ENCODE assay signal across 19 cellular contexts in genomic region chr20:23157741-23158140, GRCh38.
DNase-seq lines count a peak whose midpoint lies in the region; ATAC-seq and TF ChIP-seq lines count a peak whose summit lies in the region.
"Had no signal": no experiment of that assay in that cellular context is flagged by ENCODE, and none has a peak within 500 bp of the region (broad histone marks: within the 10 kb centered on the region; RNA-seq: fewer than 3 reads in every experiment).

No MANE protein-coding gene starts in this region.

- no peak overlapping the region for H3K4me3 ChIP-seq in Karpas-422 (ENCODE audit: low read length)
- H3K4me3 ChIP-seq in neutrophil (ENCODE audit: low read depth in 1 of 2, low read length in 1 of 2), result no peak overlapping the region
- H3K4me3 ChIP-seq: SJCRH30, vagina had no signal

- TF ChIP-seq CTCF in CD14-positive monocyte (IDR thresholded peaks at IDR 0.05) (no peak), neutrophil (IDR thresholded peaks at IDR 0.05) (no peak), Calu3 (IDR thresholded peaks at IDR 0.05; ENCODE audit: unreplicated experiment) (no peak)

- no peaks in the 10 kb centered on the region for H4K20me1 ChIP-seq in Karpas-422 (ENCODE audit: insufficient read depth, low read depth, low read length)

- H3K27ac ChIP-seq in Karpas-422 (ENCODE audit: low read length), result peak overlapping the region; percentile 76; the same call in 1 of the 2 replicates
- H3K27ac ChIP-seq in neutrophil, result peak overlapping the region; percentile 95
- H3K27ac ChIP-seq: SJCRH30 had no signal

- BruUV-seq in Calu3 (replicated peaks; lab: Mats Ljungman, UMichigan), result no TSS peak

- no peaks in the 10 kb centered on the region for H3K79me2 ChIP-seq in Karpas-422 (ENCODE audit: low read length)

- H3K4me1 Mint-ChIP-seq in CD14-positive monocyte (peaks cover 98% of the 10 kb centered on the region), Calu3 (ENCODE audit: low read depth, unreplicated experiment) (peaks cover 18% of the 10 kb centered on the region)

- H3K4me1 ChIP-seq in Karpas-422 (ENCODE audit: low read length) (peaks cover 61% of the 10 kb centered on the region), neutrophil (ENCODE audit: control insufficient read depth in 1 of 2, insufficient read depth in 1 of 2, low read depth in 1 of 2, low read length in 1 of 2) (peaks cover 86 to 90% of the 10 kb centered on the region in 2 experiments)

- no peaks in the 10 kb centered on the region for H3K27me3 ChIP-seq in Karpas-422 (ENCODE audit: low read length)
- no peaks in the 10 kb centered on the region for H3K27me3 ChIP-seq in neutrophil
- H3K27me3 ChIP-seq: SJCRH30, vagina had no signal

- peak overlapping the region; percentile 8 for H3K4me2 ChIP-seq in Karpas-422 (ENCODE audit: low read depth, low read length, poor library complexity, severe bottlenecking)

- intact Hi-C loops in CD14-positive monocyte (cut with micrococcal nuclease), result loop anchor here (2.0 to 10.0 kb wide), 7 partner anchors 15 to 207 kb away; partner anchors contain the start of genes CD93 (in 1 of the 2) and GZF1 (in 1 of the 2)
- intact Hi-C loops in Calu3 (cut with micrococcal nuclease; ENCODE audit: unreplicated experiment), result no loop called here

- no peak for DNase-seq in CD14-positive monocyte (ENCODE audit: low spot score)
- DNase-seq in Karpas-422, result no peak
- DNase-seq in ecto neural progenitor cell (ENCODE audit: low spot score), result peak; percentile 32
- no peak for DNase-seq in Calu3
- no peak for DNase-seq in KG1 (lab: John Stamatoyannopoulos, UW)
- DNase-seq: activated CD4-positive, alpha-beta T cell treated with anti-CD3 and anti-CD28 coated beads for 36 hours; activated naive CD4-positive, alpha-beta T cell treated with anti-CD3 and anti-CD28 coated beads, Interleukin-2, amount 50 U/mL, for 16 hours; activated T-cell treated with anti-CD3 and anti-CD28 coated beads, Interleukin-2, amount 50 U/mL, for 24 hours; dermis blood vessel endothelial cell; NCI-H2081; NCI-H510A; nephron progenitor cell; SJCRH30; stimulated activated naive CD8-positive, alpha-beta T cell treated with anti-CD3 and anti-CD28 coated beads, Interleukin-15, amount 100 ng/mL, for 72 hours had no signal

- CTCF ChIA-PET in Calu3 (lab: Charles Lee), result no interaction called here

- H3K9ac ChIP-seq in Karpas-422 (ENCODE audit: low read length), result 0 out of 2 replicates have a peak overlapping the region, but pooled peaks have one; percentile 28

- H3K27me3 Mint-ChIP-seq in CD14-positive monocyte (ENCODE audit: low read depth in 3 of 3), result peaks cover 0 to 1% (median 0%) of the 10 kb centered on the region in 3 donors
- H3K27me3 Mint-ChIP-seq in Calu3 (ENCODE audit: unreplicated experiment), result no peaks in the 10 kb centered on the region
- H3K27me3 Mint-ChIP-seq: activated CD4-positive, alpha-beta T cell treated with anti-CD3 and anti-CD28 coated beads for 36 hours; activated T-cell treated with anti-CD3 and anti-CD28 coated beads, Interleukin-2, amount 50 U/mL, for 24 hours had no signal

- H3K9me3 Mint-ChIP-seq in CD14-positive monocyte (peaks cover 0 to 5% (median 2%) of the 10 kb centered on the region in 7 donors), Calu3 (ENCODE audit: low read depth, unreplicated experiment) (no peaks in the 10 kb centered on the region)
- H3K9me3 Mint-ChIP-seq: activated T-cell treated with anti-CD3 and anti-CD28 coated beads, Interleukin-2, amount 50 U/mL, for 24 hours; brain; nephron progenitor cell; stimulated activated naive CD8-positive, alpha-beta T cell treated with anti-CD3 and anti-CD28 coated beads, Interleukin-15, amount 100 ng/mL, for 72 hours had no signal

- no peak overlapping the region for H2AFZ ChIP-seq in Karpas-422 (ENCODE audit: low read length)

- H3K9me2 ChIP-seq in Karpas-422 (replicated peaks; ENCODE audit: insufficient read depth, low read length), result no peaks in the 10 kb centered on the region

- ATAC-seq in GM18498 (IDR thresholded peaks at IDR 0.05; ENCODE audit: unreplicated experiment) (no peak), GM19351 (IDR thresholded peaks at IDR 0.05; ENCODE audit: unreplicated experiment) (no peak)
- ATAC-seq: activated CD4-positive, alpha-beta T cell treated with anti-CD3 and anti-CD28 coated beads for 36 hours; stimulated activated naive CD8-positive, alpha-beta T cell treated with anti-CD3 and anti-CD28 coated beads, Interleukin-15, amount 100 ng/mL, for 72 hours had no signal

- no peaks in the 10 kb centered on the region for H3K36me3 ChIP-seq in Karpas-422 (ENCODE audit: insufficient read depth, low read length)
- H3K36me3 ChIP-seq in neutrophil, result no peaks in the 10 kb centered on the region
- H3K36me3 ChIP-seq: SJCRH30, vagina had no signal

- peaks cover 5 to 17% of the 10 kb centered on the region in 2 donors for H3K36me3 Mint-ChIP-seq in CD14-positive monocyte
- H3K36me3 Mint-ChIP-seq in Calu3 (ENCODE audit: insufficient read depth, unreplicated experiment), result no peaks in the 10 kb centered on the region
- H3K36me3 Mint-ChIP-seq: brain had no signal

- H3K9me3 ChIP-seq in Karpas-422 (ENCODE audit: low read length) (no peaks in the 10 kb centered on the region), neutrophil (no peaks in the 10 kb centered on the region)
- H3K9me3 ChIP-seq: SJCRH30, vagina had no signal

- H3K4me3 Mint-ChIP-seq in CD14-positive monocyte (no peak overlapping the region), Calu3 (ENCODE audit: low read depth, unreplicated experiment) (no peak overlapping the region)
- H3K4me3 Mint-ChIP-seq: activated CD4-positive, alpha-beta T cell treated with anti-CD3 and anti-CD28 coated beads for 36 hours; activated T-cell treated with anti-CD3 and anti-CD28 coated beads, Interleukin-2, amount 50 U/mL, for 24 hours; brain; nephron progenitor cell; stimulated activated naive CD8-positive, alpha-beta T cell treated with anti-CD3 and anti-CD28 coated beads, Interleukin-15, amount 100 ng/mL, for 72 hours had no signal

- H3K27ac Mint-ChIP-seq in CD14-positive monocyte, result peak overlapping the region; percentile 88 to 100 (median 100)
- no peak overlapping the region for H3K27ac Mint-ChIP-seq in Calu3 (ENCODE audit: unreplicated experiment)
- H3K27ac Mint-ChIP-seq: activated CD4-positive, alpha-beta T cell treated with anti-CD3 and anti-CD28 coated beads for 36 hours; activated T-cell treated with anti-CD3 and anti-CD28 coated beads, Interleukin-2, amount 50 U/mL, for 24 hours; brain; nephron progenitor cell; stimulated activated naive CD8-positive, alpha-beta T cell treated with anti-CD3 and anti-CD28 coated beads, Interleukin-15, amount 100 ng/mL, for 72 hours had no signal
